Comparison of ENCODE assay signal across 20 cellular contexts in genomic region chr1:2360588-2361364, GRCh38. TPM values are rescaled to one million over a fixed set of nuclear protein-coding genes. Genes with fewer than 3 reads are reported as not detected.
DNase-seq lines count a peak whose midpoint lies in the region; ATAC-seq and TF ChIP-seq lines count a peak whose summit lies in the region.
"Had no signal": no experiment of that assay in that cellular context is flagged by ENCODE, and none has a peak within 500 bp of the region (broad histone marks: within the 10 kb centered on the region; RNA-seq: fewer than 3 reads in every experiment).

No MANE protein-coding gene starts in this region.

- ATAC-seq in left cardiac atrium = no peak
- ATAC-seq in HG03342 (IDR thresholded peaks at IDR 0.05; ENCODE audit: unreplicated experiment) = no peak
- ATAC-seq: A549; naive thymus-derived CD4-positive, alpha-beta T cell had no signal

- H3K36me3 ChIP-seq in right atrium auricular region = no peaks in the 10 kb centered on the region
- H3K36me3 ChIP-seq in osteoblast (ENCODE audit: insufficient read depth, low read length) = no peaks in the 10 kb centered on the region
- H3K36me3 ChIP-seq: MG63 had no signal

- H3K27ac ChIP-seq in right atrium auricular region = no peak overlapping the region
- no peak overlapping the region for H3K27ac ChIP-seq in osteoblast (ENCODE audit: low read depth, low read length)
- H3K27ac ChIP-seq: A549 had no signal

- DNase-seq in left cardiac atrium (peak; percentile 5), right atrium auricular region (ENCODE audit: low spot score) (no peak), dermis microvascular lymphatic vessel endothelial cell (ENCODE audit: low read depth in 2 of 2) (peak; percentile 47 to 57), osteoblast (ENCODE audit: insufficient read length, low spot score, missing footprints) (peak; percentile 77), NCI-H446 (lab: John Stamatoyannopoulos, UW) (no peak), NCI-H82 treated with DMSO at 0.1 percent for 48 hours (lab: John Stamatoyannopoulos, UW; ENCODE audit: unreplicated experiment) (no peak), DMS114 treated with DMSO at 0.1 percent for 48 hours (lab: John Stamatoyannopoulos, UW; ENCODE audit: unreplicated experiment) (no peak)
- DNase-seq: activated CD4-positive, alpha-beta T cell treated with anti-CD3 and anti-CD28 coated beads, Interleukin-2, amount 10 ng/mL, durations not matched to agents 24 days and 14 days; activated CD8-positive, alpha-beta memory T cell treated with anti-CD3 and anti-CD28 coated beads, Interleukin-2, amount 50 U/mL, for 4 hours; C1 segment of cervical spinal cord; central memory CD4-positive, alpha-beta T cell; mesendoderm; MG63; naive thymus-derived CD4-positive, alpha-beta T cell; NCI-H146; NCI-H2171; NCI-H69; SHP77 had no signal

- no peaks in the 10 kb centered on the region for H3K79me2 ChIP-seq in osteoblast (ENCODE audit: insufficient read depth, low read length)

- no peaks in the 10 kb centered on the region for H3K9me3 ChIP-seq in right atrium auricular region
- no peaks in the 10 kb centered on the region for H3K9me3 ChIP-seq in osteoblast (ENCODE audit: low read depth, low read length)

- no peak overlapping the region for H2AFZ ChIP-seq in osteoblast (ENCODE audit: low read length)

- H3K27me3 ChIP-seq in right atrium auricular region = no peaks in the 10 kb centered on the region
- H3K27me3 ChIP-seq in osteoblast (ENCODE audit: insufficient read depth, low read length) = no peaks in the 10 kb centered on the region
- H3K27me3 ChIP-seq: MG63 had no signal

- intact Hi-C loops in left cardiac atrium (cut with DNase I) = no loop called here

- H3K4me3 ChIP-seq in right atrium auricular region (no peak overlapping the region), osteoblast (ENCODE audit: insufficient read depth, low read length) (no peak overlapping the region)
- H3K4me3 ChIP-seq: A549, MG63 had no signal

- H3K4me2 ChIP-seq in osteoblast (ENCODE audit: insufficient read depth, low read length) = no peak overlapping the region
- H3K4me2 ChIP-seq: A549 had no signal

- TF ChIP-seq CTCF in right atrium auricular region (IDR thresholded peaks at IDR 0.05) (no peak), osteoblast (IDR thresholded peaks at IDR 0.05; ENCODE audit: extremely low read depth, low read depth, low read length) (no peak)

- no peaks in the 10 kb centered on the region for H4K20me1 ChIP-seq in osteoblast (ENCODE audit: insufficient read depth, low read length)

- H3K4me1 ChIP-seq in right atrium auricular region (no peaks in the 10 kb centered on the region), osteoblast (ENCODE audit: insufficient read depth, low read length) (no peaks in the 10 kb centered on the region)
- H3K4me1 ChIP-seq: A549 had no signal

RNA-seq across cellular contexts. Expression of gene MORN1, which starts 30.6 kb away (rescaled TPM):
- total RNA-seq in left cardiac atrium (1 to 10 TPM; 3.7 to 4.9 TPM), right atrium auricular region (1 to 10 TPM; 2.2 to 3.8 TPM), dermis microvascular lymphatic vessel endothelial cell (3.1 and 3.5 TPM in 2 replicates), osteoblast (12.4 and 13.4 TPM in 2 replicates)

RNA-seq across cellular contexts. Expression of gene RER1, which starts 30.9 kb away (rescaled TPM):
- total RNA-seq in left cardiac atrium (100 to 1,000 TPM in 1 of 2 donors, 10 to 100 TPM in 1; 96.2 to 105 TPM), right atrium auricular region (10 to 100 TPM; 38.8 to 47.2 TPM), dermis microvascular lymphatic vessel endothelial cell (44.5 and 47.2 TPM in 2 replicates), osteoblast (77.8 and 95.2 TPM in 2 replicates)

RNA-seq across cellular contexts. Expression of gene PEX10, which starts 51.6 kb away (rescaled TPM):
- total RNA-seq in left cardiac atrium = 10 to 100 TPM; 12.3 to 14.5 TPM
- total RNA-seq in right atrium auricular region = 10 to 100 TPM; 16.2 to 17.4 TPM
- 24.9 and 37.3 TPM in 2 replicates for total RNA-seq in dermis microvascular lymphatic vessel endothelial cell
- 33.9 and 34.7 TPM in 2 replicates for total RNA-seq in osteoblast

Comparison
In these comparisons a context has a peak if more than half of its experiments do, and no peak if none do; other contexts are left out.
1. DNase-seq: peak in left cardiac atrium (single experiment), dermis microvascular lymphatic vessel endothelial cell (2 of 2) and osteoblast (single experiment); none in right atrium auricular region (single experiment), NCI-H446 (0 of 2), NCI-H82 treated with DMSO at 0.1 percent for 48 hours (single experiment) and DMS114 treated with DMSO at 0.1 percent for 48 hours (single experiment).